1 cellular context compared by ENCODE assay signal in the genomic region with DNA sequence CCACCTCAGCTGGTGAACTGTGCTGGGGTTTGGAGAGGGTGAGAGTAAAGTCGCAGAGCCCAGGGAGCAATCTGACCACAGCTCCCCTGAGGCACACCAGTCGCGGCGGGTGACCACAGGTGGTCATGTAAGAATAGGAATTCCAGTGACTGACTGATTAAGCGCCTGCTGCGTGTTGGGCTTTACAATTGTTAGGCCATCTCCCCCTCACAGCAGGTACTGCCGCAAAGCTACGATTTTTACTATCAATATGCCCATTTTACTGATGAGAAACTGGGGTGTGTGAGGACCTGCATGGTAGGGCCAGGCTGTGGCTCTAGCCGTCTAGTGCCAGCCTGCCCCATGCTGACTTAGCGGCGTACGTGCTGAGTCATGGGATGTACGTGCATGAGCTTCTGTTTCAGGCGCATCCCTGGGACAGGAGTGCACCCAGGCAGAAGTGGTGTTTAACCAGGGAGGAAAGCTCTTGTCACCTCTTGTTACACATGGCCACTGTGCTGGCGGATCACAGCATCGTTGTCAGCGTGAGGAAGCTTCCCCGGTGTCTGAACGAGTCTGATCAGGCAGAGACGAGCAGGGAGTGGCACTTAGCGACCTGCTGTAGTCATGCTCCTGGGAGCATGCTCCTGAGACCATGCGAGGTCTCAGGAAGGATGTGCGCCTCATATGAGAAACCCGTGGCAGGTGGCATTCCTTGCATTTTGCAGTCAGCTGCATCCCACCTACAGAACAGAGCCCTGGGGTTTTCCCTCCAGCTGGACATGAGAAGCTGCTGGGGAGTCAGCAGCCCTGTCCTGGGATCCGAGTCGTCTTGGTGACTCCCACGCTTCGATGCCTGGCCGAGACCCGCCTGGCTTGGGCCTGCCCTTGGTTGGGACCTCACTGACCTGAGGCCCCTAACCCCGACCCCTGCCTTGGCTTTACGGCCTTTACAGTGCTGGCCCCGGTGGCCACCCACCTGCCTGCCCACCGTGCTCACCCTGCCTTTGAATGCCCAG.
TF ChIP-seq lines count a peak whose summit lies in the region.

No MANE protein-coding gene starts in this region.

TF ChIP-seq in HEK293, 187 proteins besides CTCF, POLR2A, EP300 and RAD21 (continued from another document and continues in another):
- TF ChIP-seq ZNF148 (tag by site-specific recombination; IDR thresholded peaks at IDR 0.05; ENCODE audit: borderline replicate concordance): no peak
- TF ChIP-seq ZNF423 (tag by site-specific recombination; IDR thresholded peaks at IDR 0.05): peak; percentile 90
- TF ChIP-seq ZNF626 (tag by site-specific recombination; IDR thresholded peaks at IDR 0.05): no peak
- no peak for TF ChIP-seq ZNF24 (tag by site-specific recombination; IDR thresholded peaks at IDR 0.05)
- no peak for TF ChIP-seq ZSCAN4 (tag by site-specific recombination; IDR thresholded peaks at IDR 0.05)
- peak; percentile 50 for TF ChIP-seq ZNF341 (tag by site-specific recombination; IDR thresholded peaks at IDR 0.05; ENCODE audit: low read depth)
- TF ChIP-seq ZNF585B (tag by site-specific recombination; IDR thresholded peaks at IDR 0.05): no peak
- no peak for TF ChIP-seq ZBTB20 (tag by site-specific recombination; IDR thresholded peaks at IDR 0.05)
- TF ChIP-seq ZNF473 (tag by site-specific recombination; IDR thresholded peaks at IDR 0.05): no peak
- TF ChIP-seq ZNF311 (tag by site-specific recombination; IDR thresholded peaks at IDR 0.05; ENCODE audit: borderline replicate concordance): no peak
- TF ChIP-seq BCL11B (tag by site-specific recombination; IDR thresholded peaks at IDR 0.05; ENCODE audit: low read depth): no peak
- no peak for TF ChIP-seq ZNF112 (tag by site-specific recombination; IDR thresholded peaks at IDR 0.05)
- no peak for TF ChIP-seq GLIS2 (tag by site-specific recombination; IDR thresholded peaks at IDR 0.05)
- no peak for TF ChIP-seq ZXDB (tag by site-specific recombination; IDR thresholded peaks at IDR 0.05)
- TF ChIP-seq ZNF529 (tag by site-specific recombination; IDR thresholded peaks at IDR 0.05; ENCODE audit: insufficient replicate concordance): no peak
- no peak for TF ChIP-seq ZNF561 (tag by site-specific recombination; IDR thresholded peaks at IDR 0.05; ENCODE audit: borderline replicate concordance)
- TF ChIP-seq HOXA7 (CRISPR knock-in tag; IDR thresholded peaks at IDR 0.05; ENCODE audit: borderline replicate concordance): no peak
- no peak for TF ChIP-seq ZNF350 (tag by site-specific recombination; IDR thresholded peaks at IDR 0.05)
- no peak for TF ChIP-seq ZNF558 (tag by site-specific recombination; IDR thresholded peaks at IDR 0.05)
- no peak for TF ChIP-seq ZNF292 (tag by site-specific recombination; IDR thresholded peaks at IDR 0.05; ENCODE audit: borderline replicate concordance, low read depth)
- no peak for TF ChIP-seq ZNF433 (tag by site-specific recombination; IDR thresholded peaks at IDR 0.05; ENCODE audit: low read depth)
- TF ChIP-seq KLF8 (tag by site-specific recombination; IDR thresholded peaks at IDR 0.05): no peak
- TF ChIP-seq ZSCAN30 (tag by site-specific recombination; IDR thresholded peaks at IDR 0.05): no peak
- TF ChIP-seq ZNF639 (tag by site-specific recombination; IDR thresholded peaks at IDR 0.05): no peak
- TF ChIP-seq, protein P1, sequence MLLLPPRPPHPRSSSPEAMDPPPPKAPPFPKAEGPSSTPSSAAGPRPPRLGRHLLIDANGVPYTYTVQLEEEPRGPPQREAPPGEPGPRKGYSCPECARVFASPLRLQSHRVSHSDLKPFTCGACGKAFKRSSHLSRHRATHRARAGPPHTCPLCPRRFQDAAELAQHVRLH (tag by site-specific recombination; IDR thresholded peaks at IDR 0.05): no peak
- no peak for TF ChIP-seq ZNF596 (tag by site-specific recombination; IDR thresholded peaks at IDR 0.05)
- no peak for TF ChIP-seq KLF7 (tag by site-specific recombination; IDR thresholded peaks at IDR 0.05; ENCODE audit: borderline replicate concordance)
- no peak for TF ChIP-seq ZNF394 (tag by site-specific recombination; IDR thresholded peaks at IDR 0.05; ENCODE audit: borderline replicate concordance)
- no peak for TF ChIP-seq ZBTB10 (tag by site-specific recombination; IDR thresholded peaks at IDR 0.05)
- TF ChIP-seq GLIS1 (tag by site-specific recombination; IDR thresholded peaks at IDR 0.05): no peak
- no peak for TF ChIP-seq ZNF555 (tag by site-specific recombination; conservative IDR thresholded peaks at IDR 0.05)
- TF ChIP-seq ZBTB8A (tag by site-specific recombination; IDR thresholded peaks at IDR 0.05): peak; percentile 33
- TF ChIP-seq ZNF121 (tag by site-specific recombination; IDR thresholded peaks at IDR 0.05): peak; percentile 76
- TF ChIP-seq SETDB1 (IDR thresholded peaks at IDR 0.05; ENCODE audit: insufficient read length, low read length): no peak
- no peak for TF ChIP-seq GLI2 (tag by site-specific recombination; IDR thresholded peaks at IDR 0.05; ENCODE audit: borderline replicate concordance, low read depth)
- TF ChIP-seq OSR2 (tag by site-specific recombination; IDR thresholded peaks at IDR 0.05): peak; percentile 58
- TF ChIP-seq TCF7L2 (IDR thresholded peaks at IDR 0.05; ENCODE audit: borderline replicate concordance, low read depth, low read length): no peak
- TF ChIP-seq ZNF449 (tag by site-specific recombination; IDR thresholded peaks at IDR 0.05): peak; percentile 84
- no peak for TF ChIP-seq ZNF48 (tag by site-specific recombination; IDR thresholded peaks at IDR 0.05)
- no peak for TF ChIP-seq ZNF10 (tag by site-specific recombination; IDR thresholded peaks at IDR 0.05)
- no peak for TF ChIP-seq ZFP3 (tag by site-specific recombination; IDR thresholded peaks at IDR 0.05; ENCODE audit: low read depth)
- TF ChIP-seq, protein P2, sequence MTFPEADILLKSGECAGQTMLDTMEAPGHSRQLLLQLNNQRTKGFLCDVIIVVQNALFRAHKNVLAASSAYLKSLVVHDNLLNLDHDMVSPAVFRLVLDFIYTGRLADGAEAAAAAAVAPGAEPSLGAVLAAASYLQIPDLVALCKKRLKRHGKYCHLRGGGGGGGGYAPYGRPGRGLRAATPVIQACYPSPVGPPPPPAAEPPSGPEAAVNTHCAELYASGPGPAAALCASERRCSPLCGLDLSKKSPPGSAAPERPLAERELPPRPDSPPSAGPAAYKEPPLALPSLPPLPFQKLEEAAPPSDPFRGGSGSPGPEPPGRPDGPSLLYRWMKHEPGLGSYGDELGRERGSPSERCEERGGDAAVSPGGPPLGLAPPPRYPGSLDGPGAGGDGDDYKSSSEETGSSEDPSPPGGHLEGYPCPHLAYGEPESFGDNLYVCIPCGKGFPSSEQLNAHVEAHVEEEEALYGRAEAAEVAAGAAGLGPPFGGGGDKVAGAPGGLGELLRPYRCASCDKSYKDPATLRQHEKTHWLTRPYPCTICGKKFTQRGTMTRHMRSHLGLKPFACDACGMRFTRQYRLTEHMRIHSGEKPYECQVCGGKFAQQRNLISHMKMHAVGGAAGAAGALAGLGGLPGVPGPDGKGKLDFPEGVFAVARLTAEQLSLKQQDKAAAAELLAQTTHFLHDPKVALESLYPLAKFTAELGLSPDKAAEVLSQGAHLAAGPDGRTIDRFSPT (tag by site-specific recombination; IDR thresholded peaks at IDR 0.05): no peak
- TF ChIP-seq, protein P3, sequence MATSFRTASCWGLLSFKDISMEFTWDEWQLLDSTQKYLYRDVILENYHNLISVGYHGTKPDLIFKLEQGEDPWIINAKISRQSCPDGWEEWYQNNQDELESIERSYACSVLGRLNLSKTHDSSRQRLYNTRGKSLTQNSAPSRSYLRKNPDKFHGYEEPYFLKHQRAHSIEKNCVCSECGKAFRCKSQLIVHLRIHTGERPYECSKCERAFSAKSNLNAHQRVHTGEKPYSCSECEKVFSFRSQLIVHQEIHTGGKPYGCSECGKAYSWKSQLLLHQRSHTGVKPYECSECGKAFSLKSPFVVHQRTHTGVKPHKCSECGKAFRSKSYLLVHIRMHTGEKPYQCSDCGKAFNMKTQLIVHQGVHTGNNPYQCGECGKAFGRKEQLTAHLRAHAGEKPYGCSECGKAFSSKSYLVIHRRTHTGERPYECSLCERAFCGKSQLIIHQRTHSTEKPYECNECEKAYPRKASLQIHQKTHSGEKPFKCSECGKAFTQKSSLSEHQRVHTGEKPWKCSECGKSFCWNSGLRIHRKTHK (tag by site-specific recombination; IDR thresholded peaks at IDR 0.05): no peak
- TF ChIP-seq ZNF266 (tag by site-specific recombination; IDR thresholded peaks at IDR 0.05; ENCODE audit: low read depth): no peak
- TF ChIP-seq PRDM6 (tag by site-specific recombination; IDR thresholded peaks at IDR 0.05): peak; percentile 11; the same call in 1 of the 2 replicates
- TF ChIP-seq ZSCAN16 (tag by site-specific recombination; IDR thresholded peaks at IDR 0.05): no peak
- TF ChIP-seq REPIN1 (tag by site-specific recombination; IDR thresholded peaks at IDR 0.05; ENCODE audit: low read depth): no peak
- no peak for TF ChIP-seq ZNF391 (tag by site-specific recombination; IDR thresholded peaks at IDR 0.05; ENCODE audit: borderline replicate concordance, low read depth)
- TF ChIP-seq ZNF610 (tag by site-specific recombination; IDR thresholded peaks at IDR 0.05; ENCODE audit: borderline replicate concordance): no peak
